In genomic region chr7:151226875-151227782, GRCh38 we compare ENCODE assay signal across 8 cellular contexts. TPM values are rescaled to one million over a fixed set of nuclear protein-coding genes. Genes with fewer than 3 reads are reported as not detected.
DNase-seq lines count a peak whose midpoint lies in the region; ATAC-seq, FAIRE-seq and TF ChIP-seq lines count a peak whose summit lies in the region.

Gene ABCF2, minus strand, starts transcription at chr7:151227205. Its CDS starts 747 bp downstream, at chr7:151226458.

- H3K4me3 ChIP-seq in BE2C (ENCODE audit: low read depth, low read length): peak within 1 kb of the TSS; percentile 91

- peak; percentile 24 for FAIRE-seq in colon (lab: Jason Lieb, UNC)

- peak within 1 kb of the TSS; percentile 84 for H3K27ac ChIP-seq in layer of hippocampus (ENCODE audit: low read depth, low read length)

- no peak for TF ChIP-seq CTCF in BE2C (IDR thresholded peaks at IDR 0.05; ENCODE audit: low read depth, low read length)

- no peaks in the 10 kb centered on the region; the same call in 1 of the 2 replicates for H3K4me1 ChIP-seq in BE2C

- peak; percentile 98 for ATAC-seq in HG03460 (IDR thresholded peaks at IDR 0.05; ENCODE audit: unreplicated experiment)

- H3K9me3 ChIP-seq in BE2C: no peaks in the 10 kb centered on the region

- peaks cover 37% of the 10 kb centered on the region for H3K36me3 ChIP-seq in BE2C

- H3K27me3 ChIP-seq in BE2C (no peaks in the 10 kb centered on the region), layer of hippocampus (ENCODE audit: control insufficient read depth, insufficient read depth, low read length) (no peaks in the 10 kb centered on the region)

- DNase-seq in BE2C: peak; percentile 99
- peak; percentile 98 for DNase-seq in GM19240 (ENCODE audit: insufficient read length, low spot score)
- peak; percentile 98 to 100 for DNase-seq in NCI-H526 (lab: John Stamatoyannopoulos, UW)
- peak; percentile 99 for DNase-seq in activated CD4-positive, alpha-beta T cell treated with anti-CD3 and anti-CD28 coated beads for 48 hours
- peak; percentile 96 for DNase-seq in stimulated activated CD4-positive, alpha-beta T cell treated with anti-CD3 and anti-CD28 coated beads, Interleukin-1b, Interleukin-23, amount 100 ng/mL, for 4 hours (ENCODE audit: low read depth in 2 of 2)

RNA-seq across cellular contexts. Expression of gene ABCF2, which starts in this region (rescaled TPM):
- 64.7 TPM for polyA plus RNA-seq in BE2C (2012; ENCODE audit: insufficient read depth, insufficient read length, low read depth)

Comparison
In these comparisons a context has a peak if more than half of its experiments do, and no peak if none do; other contexts are left out.
1. Peak in every context shown above with its lines: DNase-seq, ATAC-seq, H3K4me3 ChIP-seq and H3K27ac ChIP-seq.